In genomic region chr1:235876292-235876914, GRCh38 we compare ENCODE assay signal across 1 cellular context.
TF ChIP-seq lines count a peak whose summit lies in the region.

No MANE protein-coding gene starts in this region.

TF ChIP-seq in GM12878, 131 proteins besides CTCF, POLR2A, EP300 and RAD21:
- TF ChIP-seq, protein P1, sequence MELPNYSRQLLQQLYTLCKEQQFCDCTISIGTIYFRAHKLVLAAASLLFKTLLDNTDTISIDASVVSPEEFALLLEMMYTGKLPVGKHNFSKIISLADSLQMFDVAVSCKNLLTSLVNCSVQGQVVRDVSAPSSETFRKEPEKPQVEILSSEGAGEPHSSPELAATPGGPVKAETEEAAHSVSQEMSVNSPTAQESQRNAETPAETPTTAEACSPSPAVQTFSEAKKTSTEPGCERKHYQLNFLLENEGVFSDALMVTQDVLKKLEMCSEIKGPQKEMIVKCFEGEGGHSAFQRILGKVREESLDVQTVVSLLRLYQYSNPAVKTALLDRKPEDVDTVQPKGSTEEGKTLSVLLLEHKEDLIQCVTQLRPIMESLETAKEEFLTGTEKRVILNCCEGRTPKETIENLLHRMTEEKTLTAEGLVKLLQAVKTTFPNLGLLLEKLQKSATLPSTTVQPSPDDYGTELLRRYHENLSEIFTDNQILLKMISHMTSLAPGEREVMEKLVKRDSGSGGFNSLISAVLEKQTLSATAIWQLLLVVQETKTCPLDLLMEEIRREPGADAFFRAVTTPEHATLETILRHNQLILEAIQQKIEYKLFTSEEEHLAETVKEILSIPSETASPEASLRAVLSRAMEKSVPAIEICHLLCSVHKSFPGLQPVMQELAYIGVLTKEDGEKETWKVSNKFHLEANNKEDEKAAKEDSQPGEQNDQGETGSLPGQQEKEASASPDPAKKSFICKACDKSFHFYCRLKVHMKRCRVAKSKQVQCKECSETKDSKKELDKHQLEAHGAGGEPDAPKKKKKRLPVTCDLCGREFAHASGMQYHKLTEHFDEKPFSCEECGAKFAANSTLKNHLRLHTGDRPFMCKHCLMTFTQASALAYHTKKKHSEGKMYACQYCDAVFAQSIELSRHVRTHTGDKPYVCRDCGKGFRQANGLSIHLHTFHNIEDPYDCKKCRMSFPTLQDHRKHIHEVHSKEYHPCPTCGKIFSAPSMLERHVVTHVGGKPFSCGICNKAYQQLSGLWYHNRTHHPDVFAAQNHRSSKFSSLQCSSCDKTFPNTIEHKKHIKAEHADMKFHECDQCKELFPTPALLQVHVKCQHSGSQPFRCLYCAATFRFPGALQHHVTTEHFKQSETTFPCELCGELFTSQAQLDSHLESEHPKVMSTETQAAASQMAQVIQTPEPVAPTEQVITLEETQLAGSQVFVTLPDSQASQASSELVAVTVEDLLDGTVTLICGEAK (IDR thresholded peaks at IDR 0.05; ENCODE audit: borderline replicate concordance), result peak; percentile 73; the same call in 1 of the 2 replicates
- TF ChIP-seq MYC (IDR thresholded peaks at IDR 0.05; ENCODE audit: insufficient read depth, insufficient read length, insufficient replicate concordance, low read length, severe bottlenecking) (no peak), POLR2AphosphoS5 (IDR thresholded peaks at IDR 0.05; ENCODE audit: low read length) (no peak), MLLT1 (IDR thresholded peaks at IDR 0.05) (no peak), YY1 (IDR thresholded peaks at IDR 0.05; ENCODE audit: low read depth, low read length) (no peak), SMAD1 (IDR thresholded peaks at IDR 0.05; ENCODE audit: low read depth, partially characterized antibody) (no peak), ZBTB33 (IDR thresholded peaks at IDR 0.05) (no peak), TARDBP (IDR thresholded peaks at IDR 0.05; ENCODE audit: borderline replicate concordance) (no peak), GABPA (IDR thresholded peaks at IDR 0.05; ENCODE audit: low read depth) (no peak), JUNB (IDR thresholded peaks at IDR 0.05) (peak; percentile 32; the same call in 1 of the 2 replicates), TAF1 (IDR thresholded peaks at IDR 0.05; ENCODE audit: borderline replicate concordance, low read depth, low read length) (no peak), NBN (IDR thresholded peaks at IDR 0.05) (no peak), ATF7 (IDR thresholded peaks at IDR 0.05; ENCODE audit: low read depth) (peak; percentile 94), ZBTB4 (CRISPR knock-in tag; IDR thresholded peaks at IDR 0.05) (no peak), ZNF217 (IDR thresholded peaks at IDR 0.05) (peak; percentile 54; the same call in 1 of the 2 replicates), ZSCAN29 (IDR thresholded peaks at IDR 0.05) (no peak), MTA2 (IDR thresholded peaks at IDR 0.05; ENCODE audit: low read depth) (no peak), IRF3 (IDR thresholded peaks at IDR 0.05) (no peak), RB1 (IDR thresholded peaks at IDR 0.05; ENCODE audit: borderline replicate concordance) (no peak), IKZF2 (IDR thresholded peaks at IDR 0.05) (no peak), FOS (IDR thresholded peaks at IDR 0.05; ENCODE audit: borderline replicate concordance, extremely low read depth, insufficient read length) (no peak), ZZZ3 (IDR thresholded peaks at IDR 0.05; ENCODE audit: control insufficient read depth, insufficient read length, low read depth) (no peak), RBBP5 (conservative IDR thresholded peaks at IDR 0.05) (no peak), RELA (IDR thresholded peaks at IDR 0.05; ENCODE audit: borderline replicate concordance, partially characterized antibody) (no peak), PBX3 (IDR thresholded peaks at IDR 0.05; ENCODE audit: insufficient replicate concordance, low read depth, low read length) (no peak), EED (IDR thresholded peaks at IDR 0.05; ENCODE audit: low read depth) (no peak), MAX (IDR thresholded peaks at IDR 0.05; ENCODE audit: low read depth, low read length) (no peak)
- TF ChIP-seq, protein P2, sequence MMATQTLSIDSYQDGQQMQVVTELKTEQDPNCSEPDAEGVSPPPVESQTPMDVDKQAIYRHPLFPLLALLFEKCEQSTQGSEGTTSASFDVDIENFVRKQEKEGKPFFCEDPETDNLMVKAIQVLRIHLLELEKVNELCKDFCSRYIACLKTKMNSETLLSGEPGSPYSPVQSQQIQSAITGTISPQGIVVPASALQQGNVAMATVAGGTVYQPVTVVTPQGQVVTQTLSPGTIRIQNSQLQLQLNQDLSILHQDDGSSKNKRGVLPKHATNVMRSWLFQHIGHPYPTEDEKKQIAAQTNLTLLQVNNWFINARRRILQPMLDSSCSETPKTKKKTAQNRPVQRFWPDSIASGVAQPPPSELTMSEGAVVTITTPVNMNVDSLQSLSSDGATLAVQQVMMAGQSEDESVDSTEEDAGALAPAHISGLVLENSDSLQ (IDR thresholded peaks at IDR 0.05), result peak; percentile 49; the same call in 1 of the 2 replicates
- TF ChIP-seq, protein P3, sequence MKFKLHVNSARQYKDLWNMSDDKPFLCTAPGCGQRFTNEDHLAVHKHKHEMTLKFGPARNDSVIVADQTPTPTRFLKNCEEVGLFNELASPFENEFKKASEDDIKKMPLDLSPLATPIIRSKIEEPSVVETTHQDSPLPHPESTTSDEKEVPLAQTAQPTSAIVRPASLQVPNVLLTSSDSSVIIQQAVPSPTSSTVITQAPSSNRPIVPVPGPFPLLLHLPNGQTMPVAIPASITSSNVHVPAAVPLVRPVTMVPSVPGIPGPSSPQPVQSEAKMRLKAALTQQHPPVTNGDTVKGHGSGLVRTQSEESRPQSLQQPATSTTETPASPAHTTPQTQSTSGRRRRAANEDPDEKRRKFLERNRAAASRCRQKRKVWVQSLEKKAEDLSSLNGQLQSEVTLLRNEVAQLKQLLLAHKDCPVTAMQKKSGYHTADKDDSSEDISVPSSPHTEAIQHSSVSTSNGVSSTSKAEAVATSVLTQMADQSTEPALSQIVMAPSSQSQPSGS (IDR thresholded peaks at IDR 0.05; ENCODE audit: low read length), result no peak
- TF ChIP-seq, protein P4, sequence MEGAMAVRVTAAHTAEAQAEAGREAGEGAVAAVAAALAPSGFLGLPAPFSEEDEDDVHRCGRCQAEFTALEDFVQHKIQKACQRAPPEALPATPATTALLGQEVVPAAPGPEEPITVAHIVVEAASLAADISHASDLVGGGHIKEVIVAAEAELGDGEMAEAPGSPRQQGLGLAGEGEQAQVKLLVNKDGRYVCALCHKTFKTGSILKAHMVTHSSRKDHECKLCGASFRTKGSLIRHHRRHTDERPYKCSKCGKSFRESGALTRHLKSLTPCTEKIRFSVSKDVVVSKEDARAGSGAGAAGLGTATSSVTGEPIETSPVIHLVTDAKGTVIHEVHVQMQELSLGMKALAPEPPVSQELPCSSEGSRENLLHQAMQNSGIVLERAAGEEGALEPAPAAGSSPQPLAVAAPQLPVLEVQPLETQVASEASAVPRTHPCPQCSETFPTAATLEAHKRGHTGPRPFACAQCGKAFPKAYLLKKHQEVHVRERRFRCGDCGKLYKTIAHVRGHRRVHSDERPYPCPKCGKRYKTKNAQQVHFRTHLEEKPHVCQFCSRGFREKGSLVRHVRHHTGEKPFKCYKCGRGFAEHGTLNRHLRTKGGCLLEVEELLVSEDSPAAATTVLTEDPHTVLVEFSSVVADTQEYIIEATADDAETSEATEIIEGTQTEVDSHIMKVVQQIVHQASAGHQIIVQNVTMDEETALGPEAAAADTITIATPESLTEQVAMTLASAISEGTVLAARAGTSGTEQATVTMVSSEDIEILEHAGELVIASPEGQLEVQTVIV (IDR thresholded peaks at IDR 0.05; ENCODE audit: borderline replicate concordance, partially characterized antibody), result no peak
